Comparison of ENCODE assay signal across 1 cellular context in genomic region chr6:14720411-14721102, GRCh38.
TF ChIP-seq lines count a peak whose summit lies in the region.

No MANE protein-coding gene starts in this region.

TF ChIP-seq in SK-N-SH, 30 proteins besides CTCF, POLR2A, EP300 and RAD21 (continued from another document):
- TF ChIP-seq NRF1 (IDR thresholded peaks at IDR 0.05; ENCODE audit: low read depth, low read length) = no peak
- TF ChIP-seq FOSL2 (IDR thresholded peaks at IDR 0.05; ENCODE audit: borderline replicate concordance, low read depth) = no peak
- no peak for TF ChIP-seq FOXM1 (IDR thresholded peaks at IDR 0.05; ENCODE audit: low read depth)
- no peak for TF ChIP-seq EZH2phosphoT487 (IDR thresholded peaks at IDR 0.05; ENCODE audit: borderline replicate concordance, low read depth)
- TF ChIP-seq PBX3 (IDR thresholded peaks at IDR 0.05) = no peak
